In the genomic region with DNA sequence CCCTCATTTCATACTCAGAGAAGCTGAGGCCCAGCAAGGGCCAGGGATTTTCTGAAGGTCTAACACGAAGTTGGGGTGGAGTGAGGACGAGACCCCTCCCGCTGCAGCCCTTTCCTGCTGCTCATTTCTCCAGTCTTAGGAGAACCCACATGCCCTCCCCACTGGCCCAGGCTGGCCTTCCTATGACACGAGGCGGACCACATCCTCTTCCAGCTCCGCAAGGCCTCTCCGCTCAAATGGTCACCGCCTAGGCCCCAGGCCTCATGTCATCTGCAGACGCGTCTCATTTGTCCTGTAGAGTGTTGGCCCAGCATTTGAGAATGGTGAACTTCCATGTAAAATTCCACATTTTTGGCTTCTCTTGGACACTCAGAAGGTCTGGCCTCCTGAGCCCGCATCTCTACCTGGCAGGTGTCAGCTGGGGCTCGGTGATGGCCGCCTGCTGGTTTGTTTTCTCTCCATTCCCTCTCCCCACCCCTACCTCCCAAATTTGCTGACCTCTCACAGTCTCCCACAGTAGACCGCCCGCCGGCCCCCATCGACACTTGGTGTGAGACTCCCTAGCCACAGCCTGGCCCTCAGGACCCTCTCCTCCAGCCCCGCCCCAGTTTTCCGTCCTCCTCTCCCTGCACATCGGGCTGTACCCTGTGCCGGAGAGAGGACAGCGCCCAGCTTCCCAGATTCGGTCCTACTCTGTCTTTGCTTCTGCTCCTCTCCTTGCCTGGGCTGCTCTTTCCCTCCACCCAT, we compare ENCODE assay signal across 18 cellular contexts. TPM values are rescaled to one million over a fixed set of nuclear protein-coding genes. Genes with fewer than 3 reads are reported as not detected.
A peak's percentile ranks its signal among the peaks of the same experiment; 100 is the strongest.
DNase-seq lines count a peak whose midpoint lies in the region; ATAC-seq, FAIRE-seq and TF ChIP-seq lines count a peak whose summit lies in the region.
"Had no signal": no experiment of that assay in that cellular context is flagged by ENCODE, and none has a peak within 500 bp of the region (broad histone marks: within the 10 kb centered on the region; RNA-seq: fewer than 3 reads in every experiment).

No MANE protein-coding gene starts in this region.

- H3K4me2 ChIP-seq in smooth muscle cell (no peak overlapping the region), GM23338 (no peak overlapping the region)

- H3K4me1 ChIP-seq in ascending aorta (peaks cover 11 to 38% of the 10 kb centered on the region in 2 donors), lower lobe of right lung (peaks cover 61% of the 10 kb centered on the region), smooth muscle cell (ENCODE audit: low read depth) (peaks cover 5% of the 10 kb centered on the region), GM23338 (ENCODE audit: insufficient read depth) (no peaks in the 10 kb centered on the region; the same call in 1 of the 2 replicates)
- H3K4me1 ChIP-seq: Peyer's patch had no signal

- H3K4me3 ChIP-seq in ascending aorta (no peak overlapping the region), lower lobe of right lung (no peak overlapping the region), smooth muscle cell (no peak overlapping the region), GM23338 (no peak overlapping the region)
- H3K4me3 ChIP-seq: Peyer's patch had no signal

- H3K36me3 ChIP-seq in ascending aorta, result peaks cover 0 to 9% of the 10 kb centered on the region in 2 donors
- peaks cover 22% of the 10 kb centered on the region for H3K36me3 ChIP-seq in lower lobe of right lung
- H3K36me3 ChIP-seq in smooth muscle cell (ENCODE audit: low read depth), result no peaks in the 10 kb centered on the region
- H3K36me3 ChIP-seq in GM23338 (ENCODE audit: insufficient read depth), result no peaks in the 10 kb centered on the region; the same call in 1 of the 2 replicates

- intact Hi-C loops in CD14-positive monocyte (cut with micrococcal nuclease) (loop anchor here (2.0 to 5.0 kb wide), 4 partner anchors 47 to 121 kb away; a partner anchor contains a TSS), ascending aorta (cut with DNase I) (no loop called here), lower lobe of right lung (cut with DNase I) (no loop called here)

- peaks cover 0 to 5% (median 0%) of the 10 kb centered on the region in 7 donors for H3K9me3 Mint-ChIP-seq in CD14-positive monocyte
- no peaks in the 10 kb centered on the region for H3K9me3 Mint-ChIP-seq in GM23338
- H3K9me3 Mint-ChIP-seq: activated naive CD4-positive, alpha-beta T cell treated with anti-CD3 and anti-CD28 coated beads, Interleukin-2, amount 50 U/mL, for 72 hours had no signal

- H3K27ac Mint-ChIP-seq in CD14-positive monocyte, result peak overlapping the region; percentile 99 to 100 (median 100)
- H3K27ac Mint-ChIP-seq in GM23338, result no peak overlapping the region
- H3K27ac Mint-ChIP-seq: B cell had no signal

- H3K79me2 ChIP-seq in smooth muscle cell (ENCODE audit: low read depth) (peaks cover 19% of the 10 kb centered on the region), GM23338 (replicated peaks; ENCODE audit: insufficient read depth) (peaks cover 22% of the 10 kb centered on the region)

- H3K4me1 Mint-ChIP-seq in CD14-positive monocyte (peaks cover 67% of the 10 kb centered on the region), GM23338 (peaks cover 19% of the 10 kb centered on the region)

- H3K9me2 ChIP-seq in GM23338 (ENCODE audit: insufficient read depth), result no peaks in the 10 kb centered on the region

- H3K4me3 Mint-ChIP-seq in CD14-positive monocyte (peak overlapping the region; percentile 49 to 64), GM23338 (no peak overlapping the region)
- H3K4me3 Mint-ChIP-seq: B cell had no signal

- H3K36me3 Mint-ChIP-seq in CD14-positive monocyte (peaks cover 58 to 63% of the 10 kb centered on the region in 2 donors), GM23338 (ENCODE audit: low read depth) (peaks cover 52% of the 10 kb centered on the region)

- ATAC-seq in lower lobe of right lung (peak in 1 of 2 donors; percentile 30), GM23338 (no peak)
- ATAC-seq: activated naive CD4-positive, alpha-beta T cell treated with anti-CD3 and anti-CD28 coated beads, Interleukin-2, amount 50 U/mL, for 72 hours had no signal

- H3K27me3 ChIP-seq in ascending aorta (no peaks in the 10 kb centered on the region), lower lobe of right lung (ENCODE audit: low read depth) (no peaks in the 10 kb centered on the region), smooth muscle cell (ENCODE audit: low read depth) (no peaks in the 10 kb centered on the region), GM23338 (ENCODE audit: insufficient read depth) (no peaks in the 10 kb centered on the region)
- H3K27me3 ChIP-seq: Peyer's patch had no signal

- FAIRE-seq in urothelium cell line (lab: Jason Lieb, UNC), result no peak
- FAIRE-seq: endothelial cell of umbilical vein had no signal

- no peak overlapping the region for H3K9ac ChIP-seq in smooth muscle cell (ENCODE audit: low read depth)

- TF ChIP-seq CTCF in CD14-positive monocyte (IDR thresholded peaks at IDR 0.05) (no peak), ascending aorta (IDR thresholded peaks at IDR 0.05) (no peak), lower lobe of right lung (IDR thresholded peaks at IDR 0.05) (no peak), smooth muscle cell (IDR thresholded peaks at IDR 0.05; ENCODE audit: borderline replicate concordance, insufficient read depth, poor library complexity, severe bottlenecking) (no peak), GM23338 (conservative IDR thresholded peaks at IDR 0.05; ENCODE audit: low read depth in 2 of 2) (no peak)

- no peaks in the 10 kb centered on the region for H4K20me1 ChIP-seq in smooth muscle cell (ENCODE audit: low read depth)
- peaks cover 18% of the 10 kb centered on the region for H4K20me1 ChIP-seq in GM23338 (replicated peaks; ENCODE audit: insufficient read depth)

- in situ Hi-C loops in ACHN (cut with HindIII; ENCODE audit: low pct_ligation_motif_present, low pct_unique_long_range_greater_than_20kb, low sequenced_read_pairs), result no loop called here

- DNase-seq in CD14-positive monocyte (ENCODE audit: low spot score) (peak; percentile 82), ascending aorta (ENCODE audit: low spot score in 2 of 2) (no peak), lower lobe of right lung (peak; percentile 78), smooth muscle cell (lab: John Stamatoyannopoulos, UW; ENCODE audit: unreplicated experiment) (no peak), GM23338 (ENCODE audit: low spot score) (no peak), urothelium cell line (ENCODE audit: low spot score) (no peak), ACHN (no peak), SHP77 (lab: John Stamatoyannopoulos, UW) (no peak)
- DNase-seq: activated CD8-positive, alpha-beta memory T cell treated with anti-CD3 and anti-CD28 coated beads, Interleukin-2, amount 50 U/mL, for 4 hours; central memory CD4-positive, alpha-beta T cell; NCI-H1436 treated with DMSO at 0.1 percent for 48 hours; NCI-H524 treated with DMSO at 0.1 percent for 48 hours; Peyer's patch; stimulated activated CD4-positive, alpha-beta T cell treated with anti-CD3 and anti-CD28 coated beads, Interleukin-2, amount 100 ng/mL, for 48 hours; T-helper 1 cell had no signal

- H3F3A ChIP-seq in smooth muscle cell (ENCODE audit: low read depth) (no peaks in the 10 kb centered on the region), GM23338 (replicated peaks; ENCODE audit: low read depth) (no peaks in the 10 kb centered on the region)

- peak overlapping the region; percentile 99 for H3K27ac ChIP-seq in ascending aorta
- H3K27ac ChIP-seq in lower lobe of right lung, result peak overlapping the region; percentile 92
- peak overlapping the region; percentile 94 for H3K27ac ChIP-seq in smooth muscle cell (ENCODE audit: low read depth)
- no peak overlapping the region for H3K27ac ChIP-seq in GM23338 (ENCODE audit: low read depth)

- H2AFZ ChIP-seq in smooth muscle cell (ENCODE audit: low read depth) (no peak overlapping the region), GM23338 (no peak overlapping the region)

- 94% methylated on average over 23 of the region's 23 CpGs for WGBS in smooth muscle cell (ENCODE audit: low lambda C conversion rate)

- no peaks in the 10 kb centered on the region for H3K9me3 ChIP-seq in ascending aorta
- H3K9me3 ChIP-seq in lower lobe of right lung, result no peaks in the 10 kb centered on the region
- no peaks in the 10 kb centered on the region for H3K9me3 ChIP-seq in smooth muscle cell (replicated peaks; ENCODE audit: low read depth)
- H3K9me3 ChIP-seq: Peyer's patch had no signal

- H3K27me3 Mint-ChIP-seq in CD14-positive monocyte (ENCODE audit: low read depth in 3 of 3), result peaks cover 0 to 7% (median 0%) of the 10 kb centered on the region in 3 donors
- H3K27me3 Mint-ChIP-seq in GM23338 (ENCODE audit: insufficient read depth, low read depth, poor library complexity), result peaks cover 12% of the 10 kb centered on the region
- H3K27me3 Mint-ChIP-seq: B cell had no signal

RNA-seq across cellular contexts. Expression of a gene that starts 51.7 kb away (rescaled TPM):
- polyA plus RNA-seq in CD14-positive monocyte, result 10 to 100 TPM; 28.3 to 34.1 TPM
- total RNA-seq in ascending aorta, result 184 TPM
- 177 TPM for total RNA-seq in lower lobe of right lung
- 135 and 140 TPM in 2 replicates for total RNA-seq in smooth muscle cell
- 33.2 and 38.2 TPM in 2 replicates for polyA plus RNA-seq in smooth muscle cell
- total RNA-seq in GM23338 (2014; rRNA removed; shearing (Covaris generic)), result 92.2 and 99.9 TPM in 2 replicates
- 21.2 and 25.2 TPM in 2 replicates for polyA plus RNA-seq in GM23338 (2016; fragmentation: Nextera tagmentation; extraction: Ambion mirVana)

Comparison
In these comparisons a context has a peak if more than half of its experiments do, and no peak if none do; other contexts are left out.
1. DNase-seq: peak in CD14-positive monocyte (single experiment) and lower lobe of right lung (single experiment); none in ascending aorta (0 of 2), smooth muscle cell (single experiment), GM23338 (single experiment), urothelium cell line (single experiment), ACHN (single experiment) and SHP77 (0 of 2).
2. intact Hi-C loops: an anchor here in CD14-positive monocyte (2.0 to 5.0 kb wide); none called in ascending aorta and lower lobe of right lung.